ENCODE assay signal across 8 cellular contexts in the genomic region with DNA sequence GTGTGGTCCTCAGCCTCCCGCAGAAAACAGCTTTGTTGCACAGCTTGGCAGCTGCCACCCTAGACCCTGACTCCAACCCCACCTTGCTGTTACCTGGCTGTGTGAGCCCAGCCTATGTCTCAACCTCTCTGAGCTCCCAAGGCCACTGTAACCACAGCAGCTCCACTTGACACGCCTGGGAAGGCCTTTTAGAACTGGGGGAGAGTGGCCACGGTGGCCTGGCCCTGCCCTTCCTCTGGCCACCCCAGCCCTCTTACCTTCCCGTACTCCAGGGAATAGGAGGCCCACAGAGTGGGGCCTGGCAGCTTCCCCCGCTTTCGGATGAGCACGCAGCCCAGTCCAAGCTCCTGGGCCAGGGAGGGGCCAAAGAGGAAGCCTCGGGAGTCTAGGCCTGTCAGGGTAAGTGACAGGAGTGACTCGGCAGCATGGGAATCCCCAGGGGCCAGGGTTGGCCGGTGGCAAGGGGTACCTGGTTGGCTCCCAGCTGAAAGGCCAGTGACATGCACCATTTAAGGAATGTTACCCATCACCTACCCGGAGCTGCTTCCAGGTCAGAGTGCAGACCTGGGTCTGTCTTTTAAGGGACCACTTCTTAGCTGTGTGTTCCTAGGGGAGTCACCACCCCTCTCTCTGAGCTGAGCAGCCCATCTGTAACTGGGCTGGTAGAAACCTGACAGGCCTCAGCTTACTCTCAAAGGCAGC. TPM values are rescaled to one million over a fixed set of nuclear protein-coding genes. Genes with fewer than 3 reads are reported as not detected.
A peak's percentile ranks its signal among the peaks of the same experiment; 100 is the strongest.
DNase-seq lines count a peak whose midpoint lies in the region; ATAC-seq and TF ChIP-seq lines count a peak whose summit lies in the region.

No MANE protein-coding gene starts in this region.

- H3K27me3 ChIP-seq in heart right ventricle (no peaks in the 10 kb centered on the region), smooth muscle cell (ENCODE audit: low read depth) (no peaks in the 10 kb centered on the region)

- TF ChIP-seq CTCF in heart right ventricle (IDR thresholded peaks at IDR 0.05) (no peak), VCaP (conservative IDR thresholded peaks at IDR 0.05) (no peak), fibroblast of pulmonary artery (IDR thresholded peaks at IDR 0.05; ENCODE audit: low read length, missing control alignments) (no peak), smooth muscle cell (IDR thresholded peaks at IDR 0.05; ENCODE audit: borderline replicate concordance, insufficient read depth, poor library complexity, severe bottlenecking) (no peak)

- H3K4me1 ChIP-seq in heart right ventricle (peaks cover 12 to 40% (median 30%) of the 10 kb centered on the region in 9 donors), smooth muscle cell (ENCODE audit: low read depth) (peaks cover 10% of the 10 kb centered on the region)

- intact Hi-C loops in heart right ventricle (cut with DNase I), result loop anchor here in 8 of 10 donors (2.0 to 10.0 kb wide), 9 partner anchors 46 to 407 kb away; partner anchors contain the start of genes GALNS (in 4 of the 8), TRAPPC2L (in 4 of the 8), CDH15 (in 2 of the 8) and ZNF778 (in 1 of the 8)
- intact Hi-C loops in left cardiac atrium (cut with DNase I), result loop anchor here (10.0 kb wide), 2 partner anchors 354 to 404 kb away; partner anchors contain the start of gene ZNF778 (in 1 of the 2)

- peak overlapping the region; percentile 93 for H3K4me2 ChIP-seq in smooth muscle cell

- no peaks in the 10 kb centered on the region for H3F3A ChIP-seq in smooth muscle cell (ENCODE audit: low read depth)

- peak overlapping the region in 9 of 10 donors; percentile 50 to 94 (median 82) for H3K4me3 ChIP-seq in heart right ventricle
- H3K4me3 ChIP-seq in fibroblast of pulmonary artery (replicated peaks; ENCODE audit: low read depth, low read length), result peak overlapping the region; percentile 70
- H3K4me3 ChIP-seq in smooth muscle cell, result peak overlapping the region; percentile 65

- H3K9ac ChIP-seq in smooth muscle cell (ENCODE audit: low read depth), result no peak overlapping the region

- H4K20me1 ChIP-seq in smooth muscle cell (ENCODE audit: low read depth), result peaks cover 9% of the 10 kb centered on the region

- ATAC-seq in heart right ventricle (no peak), left cardiac atrium (no peak)

- no peak for DNase-seq in heart right ventricle
- DNase-seq in left cardiac atrium, result no peak
- DNase-seq in fibroblast of pulmonary artery (ENCODE audit: low read depth), result no peak
- DNase-seq in smooth muscle cell (lab: John Stamatoyannopoulos, UW; ENCODE audit: unreplicated experiment), result no peak
- no peak for DNase-seq in cerebellum (ENCODE audit: low spot score)
- DNase-seq in iPS-NIHi7 (ENCODE audit: extremely low spot score), result no peak
- DNase-seq in NK-92 (lab: John Stamatoyannopoulos, UW; ENCODE audit: unreplicated experiment), result no peak

- H3K36me3 ChIP-seq in heart right ventricle, result peaks cover 0 to 31% (median 0%) of the 10 kb centered on the region in 9 donors
- H3K36me3 ChIP-seq in smooth muscle cell (ENCODE audit: low read depth), result no peaks in the 10 kb centered on the region

- no peaks in the 10 kb centered on the region for H3K79me2 ChIP-seq in smooth muscle cell (ENCODE audit: low read depth)

- 49 to 50% methylated on average over 11 of the region's 11 CpGs for WGBS in heart right ventricle, 2 donors
- 72% methylated on average over 11 of the region's 11 CpGs for WGBS in smooth muscle cell (ENCODE audit: low lambda C conversion rate)

- H3K9me3 ChIP-seq in heart right ventricle (no peaks in the 10 kb centered on the region), smooth muscle cell (replicated peaks; ENCODE audit: low read depth) (no peaks in the 10 kb centered on the region)

- H3K27ac ChIP-seq in heart right ventricle (peak overlapping the region in 7 of 10 donors; percentile 89 to 97 (median 92)), VCaP (peak overlapping the region; percentile 68), smooth muscle cell (ENCODE audit: low read depth) (peak overlapping the region; percentile 70)

- no peak overlapping the region for H2AFZ ChIP-seq in smooth muscle cell (ENCODE audit: low read depth)

RNA-seq across cellular contexts. Expression of gene APRT, which starts 1.4 kb away (rescaled TPM):
- total RNA-seq in heart right ventricle (10 to 100 TPM; 20.8 to 58.0 (median 35.4) TPM), left cardiac atrium (10 to 100 TPM; 63.8 to 64.2 TPM), smooth muscle cell (72.5 and 143 TPM in 2 replicates), cerebellum (10.9 TPM)
- polyA plus RNA-seq in heart right ventricle (100 to 1,000 TPM in 1 of 2 donors, 10 to 100 TPM in 1; 68.4 to 166 TPM), smooth muscle cell (200 and 216 TPM in 2 replicates)

RNA-seq across cellular contexts. Expression of gene CDT1, which starts 6.7 kb away (rescaled TPM):
- total RNA-seq in heart right ventricle (1 to 10 TPM in 4 of 10 donors, under 1 TPM in 6; 0.21 to 2.6 (median 0.58) TPM), left cardiac atrium (1 to 10 TPM; 1.0 to 2.3 TPM), smooth muscle cell (2.1 and 5.3 TPM in 2 replicates), cerebellum (7.9 TPM)
- polyA plus RNA-seq in heart right ventricle (under 1 TPM; 0.15 to 0.22 TPM), smooth muscle cell (9.0 and 13.3 TPM in 2 replicates)

RNA-seq across cellular contexts. Expression of gene PIEZO1, which starts 25.3 kb away (rescaled TPM):
- total RNA-seq in heart right ventricle (10 to 100 TPM; 12.3 to 38.0 (median 16.4) TPM), left cardiac atrium (10 to 100 TPM; 50.6 to 63.6 TPM), smooth muscle cell (59.2 and 62.1 TPM in 2 replicates), cerebellum (9.9 TPM)
- polyA plus RNA-seq in heart right ventricle (10 to 100 TPM; 51.3 to 78.2 TPM), smooth muscle cell (70.9 and 107 TPM in 2 replicates)

RNA-seq across cellular contexts. Expression of gene GALNS, which starts 46.4 kb away (rescaled TPM):
- total RNA-seq in heart right ventricle, result 10 to 100 TPM; 11.5 to 18.7 (median 13.8) TPM
- 10 to 100 TPM; 13.3 to 17.6 TPM for polyA plus RNA-seq in heart right ventricle
- total RNA-seq in left cardiac atrium, result 10 to 100 TPM; 17.1 to 19.0 TPM
- total RNA-seq in smooth muscle cell, result 13.4 and 20.8 TPM in 2 replicates
- 19.5 and 21.3 TPM in 2 replicates for polyA plus RNA-seq in smooth muscle cell
- total RNA-seq in cerebellum, result 19.1 TPM

RNA-seq across cellular contexts. Expression of gene TRAPPC2L, which starts 46.6 kb away (rescaled TPM):
- total RNA-seq in heart right ventricle (10 to 100 TPM; 44.5 to 58.0 (median 50.9) TPM), left cardiac atrium (10 to 100 TPM; 46.0 to 54.3 TPM), smooth muscle cell (17.9 and 36.3 TPM in 2 replicates), cerebellum (26.9 TPM)
- polyA plus RNA-seq in heart right ventricle (10 to 100 TPM; 37.5 to 63.3 TPM), smooth muscle cell (125 and 130 TPM in 2 replicates)
